17 cellular contexts compared by ENCODE assay signal in the genomic region with DNA sequence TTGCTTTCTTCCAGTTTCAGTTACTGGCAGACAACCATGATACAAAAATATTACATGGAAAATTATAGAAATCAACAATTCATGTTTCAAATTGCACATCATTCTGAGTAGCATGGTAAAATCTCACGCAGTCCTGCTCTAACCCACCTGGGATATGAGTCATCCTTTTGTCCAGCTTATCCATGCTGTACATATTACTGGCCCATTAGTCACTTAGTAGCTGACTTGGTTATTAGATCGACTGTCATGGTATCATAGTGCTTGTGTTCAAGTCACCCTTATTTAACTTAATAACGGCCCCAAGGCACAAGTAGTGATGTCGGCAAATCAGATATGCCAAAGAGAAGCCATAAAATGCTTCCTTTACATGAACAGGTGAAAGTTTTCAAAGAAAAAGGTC. TPM values are rescaled to one million over a fixed set of nuclear protein-coding genes. Genes with fewer than 3 reads are reported as not detected.
DNase-seq lines count a peak whose midpoint lies in the region; ATAC-seq and TF ChIP-seq lines count a peak whose summit lies in the region.
"Had no signal": no experiment of that assay in that cellular context is flagged by ENCODE, and none has a peak within 500 bp of the region (broad histone marks: within the 10 kb centered on the region; RNA-seq: fewer than 3 reads in every experiment).

No MANE protein-coding gene starts in this region.

- TF ChIP-seq CTCF in cardiac fibroblast (IDR thresholded peaks at IDR 0.05; ENCODE audit: low read depth, low read length) (no peak), kidney epithelial cell (IDR thresholded peaks at IDR 0.05; ENCODE audit: insufficient read depth, low read length, poor library complexity, severe bottlenecking) (no peak), GM20000 (IDR thresholded peaks at IDR 0.05; ENCODE audit: extremely low read depth, missing control alignments) (no peak)

- H3K4me3 ChIP-seq in cardiac fibroblast (replicated peaks in 1 of 2; ENCODE audit: low read depth in 2 of 2, low read length in 2 of 2) (no peak overlapping the region), kidney epithelial cell (ENCODE audit: low read depth, low read length) (no peak overlapping the region)
- H3K4me3 ChIP-seq: right atrium auricular region had no signal

- H3K36me3 ChIP-seq in kidney epithelial cell (ENCODE audit: control insufficient read depth, insufficient read depth, low read length), result no peaks in the 10 kb centered on the region

- DNase-seq in Daoy (ENCODE audit: low read depth) (peak; percentile 22), NCI-H69 (lab: John Stamatoyannopoulos, UW) (peak; percentile 31), cardiac fibroblast (ENCODE audit: low read depth in 2 of 2) (peak; percentile 49 to 92), kidney epithelial cell (ENCODE audit: low read depth) (peak; percentile 32), GF-D8 (lab: John Stamatoyannopoulos, UW) (no peak), GM20000 (ENCODE audit: low spot score) (no peak)
- DNase-seq: activated CD4-positive, CD25-positive, alpha-beta regulatory T cell treated with anti-CD3 and anti-CD28 coated beads, Interleukin-2, amount 50 U/mL, for 72 hours; activated naive CD8-positive, alpha-beta T cell treated with anti-CD3 and anti-CD28 coated beads, Interleukin-2, amount 10 ng/mL, durations not matched to agents 7 days and 5 days; caudate nucleus; CD4-positive, alpha-beta T cell; DND-41; NCI-H1092 treated with DMSO at 0.1 percent for 48 hours; T1000 had no signal

- ATAC-seq in GM21390 (IDR thresholded peaks at IDR 0.05; ENCODE audit: unreplicated experiment), result no peak
- no peak for ATAC-seq in GM19023 (IDR thresholded peaks at IDR 0.05; ENCODE audit: unreplicated experiment)
- ATAC-seq: HCT116 had no signal

- no peaks in the 10 kb centered on the region for H3K27me3 ChIP-seq in kidney epithelial cell (ENCODE audit: control insufficient read depth, insufficient read depth, low read length)
- H3K27me3 ChIP-seq: right atrium auricular region had no signal

RNA-seq across cellular contexts. Expression of a gene that starts 41.2 kb away (rescaled TPM):
- 21.2 and 22.1 TPM in 2 replicates for total RNA-seq in Daoy (2014; rRNA removed; shearing (Covaris generic))
- 12.2 and 13.4 TPM in 2 replicates for total RNA-seq in kidney epithelial cell

RNA-seq across cellular contexts. Expression of a gene that starts 48.6 kb away (rescaled TPM):
- total RNA-seq in Daoy (2014; rRNA removed; shearing (Covaris generic)), result 31.2 and 33.0 TPM in 2 replicates
- total RNA-seq in kidney epithelial cell, result 9.9 and 11.2 TPM in 2 replicates

RNA-seq across cellular contexts. Expression of a gene that starts 48.8 kb away (rescaled TPM):
- total RNA-seq in Daoy (2014; rRNA removed; shearing (Covaris generic)), result 5.3 and 6.1 TPM in 2 replicates
- total RNA-seq in kidney epithelial cell, result 6.7 and 7.8 TPM in 2 replicates

Comparison
In these comparisons a context has a peak if more than half of its experiments do, and no peak if none do; other contexts are left out.
1. DNase-seq: peak in Daoy (single experiment), NCI-H69 (single experiment), cardiac fibroblast (2 of 2) and kidney epithelial cell (single experiment); none in GF-D8 (single experiment) and GM20000 (single experiment).